ENCODE assay signal across 15 cellular contexts in genomic region chr10:11304906-11305585, GRCh38.
DNase-seq lines count a peak whose midpoint lies in the region; ATAC-seq, FAIRE-seq and TF ChIP-seq lines count a peak whose summit lies in the region.
"Had no signal": no experiment of that assay in that cellular context is flagged by ENCODE, and none has a peak within 500 bp of the region (broad histone marks: within the 10 kb centered on the region; RNA-seq: fewer than 3 reads in every experiment).

No MANE protein-coding gene starts in this region.

- H3K9ac ChIP-seq in GM12878 (ENCODE audit: control insufficient read depth, insufficient read depth, low read length) = no peak overlapping the region
- H3K9ac ChIP-seq: BLaER1 had no signal

- no peaks in the 10 kb centered on the region for H4K20me1 ChIP-seq in GM12878 (ENCODE audit: control insufficient read depth, insufficient read depth)

- TF ChIP-seq CTCF in natural killer cell (IDR thresholded peaks at IDR 0.05) (no peak), GM12878 (IDR thresholded peaks at IDR 0.05 in 2 of 3, conservative IDR thresholded peaks at IDR 0.05 in 1 of 3; ENCODE audit: control insufficient read depth in 2 of 3, extremely low read depth in 1 of 3, insufficient read depth in 1 of 3, low read depth in 3 of 3, low read length in 3 of 3) (no peak)

- no peak overlapping the region for H3K4me3 ChIP-seq in GM12878
- H3K4me3 ChIP-seq: BLaER1, GM23338 had no signal

- POLR2A ChIA-PET in GM12878 (lab: Charles Lee) = no interaction called here
- POLR2A ChIA-PET in naive thymus-derived CD8-positive, alpha-beta T cell (lab: Charles Lee) = interaction anchor here (0.5 to 0.9 kb wide), 2 partner anchors 16 to 35 kb away, joined by 3 read pairs; no protein-coding TSS in a partner anchor

- no peak for TF ChIP-seq RAD21 in GM12878 (IDR thresholded peaks at IDR 0.05; ENCODE audit: insufficient read depth, low read depth, low read length)

- TF ChIP-seq POLR2A in GM12878 (IDR thresholded peaks at IDR 0.05; ENCODE audit: low read depth, low read length) = no peak; the same call in 1 of the 2 replicates

- FAIRE-seq in GM12878 (lab: Jason Lieb, UNC) = no peak

- RAD21 ChIA-PET in GM12878 (lab: Charles Lee; ENCODE audit: unreplicated experiment) = no interaction called here

- no peak overlapping the region for H3K27ac ChIP-seq in GM12878 (ENCODE audit: control insufficient read depth, insufficient read depth)
- H3K27ac ChIP-seq: 22Rv1, BLaER1 had no signal

- peaks cover 26% of the 10 kb centered on the region; the same call in 2 of the 3 replicates for H3K9me3 ChIP-seq in GM12878 (replicated peaks; ENCODE audit: control insufficient read depth, insufficient read depth, low read length)

- H3K4me1 Mint-ChIP-seq in natural killer cell = peaks cover 77 to 83% of the 10 kb centered on the region in 2 donors
- H3K4me1 Mint-ChIP-seq in natural killer cell treated with Interleukin-12 subunit alpha and Interleukin-12 subunit beta and Interleukin-15 and Interleukin-18, amount 100 ng/mL, for 72 hours (ENCODE audit: low read depth in 2 of 2) = peaks cover 61 to 75% of the 10 kb centered on the region in 2 donors
- peaks cover 19 to 47% (median 30%) of the 10 kb centered on the region in 4 donors for H3K4me1 Mint-ChIP-seq in naive thymus-derived CD8-positive, alpha-beta T cell

- no peak overlapping the region for H2AFZ ChIP-seq in GM12878 (ENCODE audit: control insufficient read depth, low read depth, low read length)
- H2AFZ ChIP-seq: GM23338 had no signal

- no peak for TF ChIP-seq EP300 in GM12878 (IDR thresholded peaks at IDR 0.05; ENCODE audit: borderline replicate concordance in 1 of 2, control insufficient read depth in 1 of 2, low read depth in 2 of 2, low read length in 2 of 2)

- no peak overlapping the region for H3K4me2 ChIP-seq in GM12878 (ENCODE audit: control insufficient read depth, insufficient read depth)
- H3K4me2 ChIP-seq: BLaER1, GM23338 had no signal

- H3K79me2 ChIP-seq in GM12878 (ENCODE audit: control insufficient read depth, insufficient read depth, low read length) = no peaks in the 10 kb centered on the region

- BruUV-seq in GM12878 (replicated peaks; lab: Mats Ljungman, UMichigan) = TSS peak; percentile 6

- peaks cover 35 to 73% of the 10 kb centered on the region in 2 experiments for H3K36me3 ChIP-seq in GM12878 (ENCODE audit: control insufficient read depth in 2 of 2, insufficient read depth in 2 of 2, low read length in 1 of 2)

- in situ Hi-C loops in GM12878 (cut with MboI) = no loop called here

- H3K36me3 Mint-ChIP-seq in natural killer cell = peaks cover 55% of the 10 kb centered on the region
- H3K36me3 Mint-ChIP-seq in natural killer cell treated with Interleukin-12 subunit alpha and Interleukin-12 subunit beta and Interleukin-15 and Interleukin-18, amount 100 ng/mL, for 72 hours = peaks cover 77% of the 10 kb centered on the region
- peaks cover 60 to 96% (median 94%) of the 10 kb centered on the region in 3 donors for H3K36me3 Mint-ChIP-seq in naive thymus-derived CD8-positive, alpha-beta T cell

- H3K4me3 Mint-ChIP-seq in natural killer cell = no peak overlapping the region
- no peak overlapping the region for H3K4me3 Mint-ChIP-seq in natural killer cell treated with Interleukin-12 subunit alpha and Interleukin-12 subunit beta and Interleukin-15 and Interleukin-18, amount 100 ng/mL, for 72 hours
- H3K4me3 Mint-ChIP-seq in naive thymus-derived CD8-positive, alpha-beta T cell = peak overlapping the region in 1 of 10 donors; percentile 6
- H3K4me3 Mint-ChIP-seq: GM23338 had no signal

- 92% methylated on average over 11 of the region's 11 CpGs for WGBS in GM12878 (ENCODE audit: insufficient coverage, insufficient replicate concordance, low lambda C conversion rate, missing lambda C conversion rate)

- peak overlapping the region; percentile 83 to 92 for H3K27ac Mint-ChIP-seq in natural killer cell
- H3K27ac Mint-ChIP-seq in natural killer cell treated with Interleukin-12 subunit alpha and Interleukin-12 subunit beta and Interleukin-15 and Interleukin-18, amount 100 ng/mL, for 72 hours = peak overlapping the region in 1 of 2 donors; percentile 55
- peak overlapping the region in 6 of 10 donors; percentile 41 to 92 (median 74) for H3K27ac Mint-ChIP-seq in naive thymus-derived CD8-positive, alpha-beta T cell
- H3K27ac Mint-ChIP-seq: GM23338 had no signal

- no peaks in the 10 kb centered on the region for H3K9me3 Mint-ChIP-seq in natural killer cell
- peaks cover 3% of the 10 kb centered on the region for H3K9me3 Mint-ChIP-seq in natural killer cell treated with Interleukin-12 subunit alpha and Interleukin-12 subunit beta and Interleukin-15 and Interleukin-18, amount 100 ng/mL, for 72 hours
- peaks cover 0 to 32% (median 11%) of the 10 kb centered on the region in 9 donors for H3K9me3 Mint-ChIP-seq in naive thymus-derived CD8-positive, alpha-beta T cell

- SMC1A ChIA-PET in GM12878 (lab: Charles Lee; ENCODE audit: uncharacterized antibody, unreplicated experiment) = no interaction called here

- no peaks in the 10 kb centered on the region for H3K27me3 ChIP-seq in GM12878 (replicated peaks in 1 of 2; ENCODE audit: control insufficient read depth in 2 of 2, insufficient read depth in 2 of 2, low read length in 1 of 2)
- H3K27me3 ChIP-seq: BLaER1 had no signal

- H3K4me1 ChIP-seq in GM12878 (ENCODE audit: control insufficient read depth, insufficient read depth, low read length) = no peaks in the 10 kb centered on the region
- H3K4me1 ChIP-seq: BLaER1 had no signal

- peak; percentile 29 for DNase-seq in activated CD8-positive, alpha-beta memory T cell treated with anti-CD3 and anti-CD28 coated beads, Interleukin-2, amount 50 U/mL, for 48 hours
- DNase-seq in activated CD8-positive, alpha-beta memory T cell treated with anti-CD3 and anti-CD28 coated beads for 24 hours = no peak
- DNase-seq in natural killer cell (no peak), GM12878 (ENCODE audit: low read depth, low spot score) (no peak)
- no peak for DNase-seq in natural killer cell treated with Interleukin-12 subunit alpha and Interleukin-12 subunit beta and Interleukin-15 and Interleukin-18, amount 100 ng/mL, for 72 hours (ENCODE audit: low spot score)
- DNase-seq in naive thymus-derived CD8-positive, alpha-beta T cell = no peak
- DNase-seq: AML-193, Calu3, DMS 273 treated with DMSO at 0.1 percent for 48 hours, H7 had no signal

- no peak for ATAC-seq in natural killer cell
- no peak for ATAC-seq in natural killer cell treated with Interleukin-12 subunit alpha and Interleukin-12 subunit beta and Interleukin-15 and Interleukin-18, amount 100 ng/mL, for 72 hours
- ATAC-seq in GM12878 = no peak
- no peak for ATAC-seq in naive thymus-derived CD8-positive, alpha-beta T cell
- no peak for ATAC-seq in HG03280 (IDR thresholded peaks at IDR 0.05; ENCODE audit: unreplicated experiment)
- ATAC-seq in GM19351 (IDR thresholded peaks at IDR 0.05; ENCODE audit: unreplicated experiment) = no peak
- ATAC-seq: GM23338 had no signal

- CTCF ChIA-PET in GM12878 (lab: Yijun Ruan, JAX) = no interaction called here

- no peaks in the 10 kb centered on the region for H3K27me3 Mint-ChIP-seq in natural killer cell (ENCODE audit: low read depth in 2 of 2)
- H3K27me3 Mint-ChIP-seq in natural killer cell treated with Interleukin-12 subunit alpha and Interleukin-12 subunit beta and Interleukin-15 and Interleukin-18, amount 100 ng/mL, for 72 hours = no peaks in the 10 kb centered on the region
- no peaks in the 10 kb centered on the region for H3K27me3 Mint-ChIP-seq in naive thymus-derived CD8-positive, alpha-beta T cell

- intact Hi-C loops in natural killer cell (cut with micrococcal nuclease) = no loop called here
- intact Hi-C loops in GM12878 (cut with micrococcal nuclease; ENCODE audit: unreplicated experiment) = no loop called here

TF ChIP-seq in GM12878, 131 proteins besides CTCF, POLR2A, EP300 and RAD21 (continues in another document):
- TF ChIP-seq IRF4 (IDR thresholded peaks at IDR 0.05; ENCODE audit: low read depth, low read length) (no peak), REST (IDR thresholded peaks at IDR 0.05; ENCODE audit: low read depth, low read length) (no peak), MYC (IDR thresholded peaks at IDR 0.05; ENCODE audit: insufficient read depth, insufficient read length, insufficient replicate concordance, low read length, severe bottlenecking) (no peak), NR2C1 (IDR thresholded peaks at IDR 0.05) (no peak), EED (IDR thresholded peaks at IDR 0.05; ENCODE audit: low read depth) (no peak), CHD1 (IDR thresholded peaks at IDR 0.05; ENCODE audit: low read depth, low read length) (no peak), NBN (IDR thresholded peaks at IDR 0.05) (no peak), SRF (IDR thresholded peaks at IDR 0.05; ENCODE audit: low read depth in 2 of 2, low read length in 2 of 2) (no peak), MYB (IDR thresholded peaks at IDR 0.05; ENCODE audit: borderline replicate concordance, low read depth, low read length) (no peak), MEF2A (IDR thresholded peaks at IDR 0.05; ENCODE audit: insufficient read depth, low read depth, low read length) (no peak), HDAC2 (IDR thresholded peaks at IDR 0.05) (no peak)
